In the genomic region with DNA sequence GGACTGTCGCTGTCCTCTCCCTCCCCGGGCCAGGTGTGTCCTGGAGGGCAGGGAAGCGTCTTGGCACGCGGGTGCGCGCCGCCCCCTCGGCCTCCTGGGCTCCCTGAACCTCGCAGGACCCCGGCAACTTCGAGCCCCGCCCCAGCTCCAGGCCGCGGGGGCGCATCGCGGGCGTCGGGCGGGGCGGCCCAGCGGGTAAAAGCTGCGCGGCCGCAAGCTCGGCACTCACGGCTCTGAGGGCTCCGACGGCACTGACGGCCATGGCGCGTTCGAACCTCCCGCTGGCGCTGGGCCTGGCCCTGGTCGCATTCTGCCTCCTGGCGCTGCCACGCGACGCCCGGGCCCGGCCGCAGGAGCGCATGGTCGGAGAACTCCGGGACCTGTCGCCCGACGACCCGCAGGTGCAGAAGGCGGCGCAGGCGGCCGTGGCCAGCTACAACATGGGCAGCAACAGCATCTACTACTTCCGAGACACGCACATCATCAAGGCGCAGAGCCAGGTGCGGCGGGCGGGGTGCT, we compare ENCODE assay signal across 12 cellular contexts. TPM values are rescaled to one million over a fixed set of nuclear protein-coding genes. Genes with fewer than 3 reads are reported as not detected.
DNase-seq lines count a peak whose midpoint lies in the region; ATAC-seq and TF ChIP-seq lines count a peak whose summit lies in the region.
"Had no signal": no experiment of that assay in that cellular context is flagged by ENCODE, and none has a peak within 500 bp of the region (broad histone marks: within the 10 kb centered on the region; RNA-seq: fewer than 3 reads in every experiment).

TSS of gene CST6 (plus strand) at position 224 of the 519 bp plus-strand sequence. CDS start at position 261, 37 bp downstream.

- no peak for TF ChIP-seq CTCF in natural killer cell (IDR thresholded peaks at IDR 0.05)

- no peak within 1 kb of the TSS for H2BK15ac ChIP-seq in mesendoderm (replicated peaks; ENCODE audit: low read depth)

- H3K27me3 ChIP-seq in mesendoderm (ENCODE audit: insufficient read depth, low read length, poor library complexity): no peaks in the 10 kb centered on the region
- H3K27me3 ChIP-seq: SJSA1 had no signal

- H3K56ac ChIP-seq in mesendoderm (ENCODE audit: low read length): peak within 1 kb of the TSS; percentile 63

- H3K4me3 Mint-ChIP-seq in natural killer cell: no peak within 1 kb of the TSS
- no peak within 1 kb of the TSS for H3K4me3 Mint-ChIP-seq in natural killer cell treated with Interleukin-12 subunit alpha and Interleukin-12 subunit beta and Interleukin-15 and Interleukin-18, amount 100 ng/mL, for 72 hours
- peak within 1 kb of the TSS; percentile 1 for H3K4me3 Mint-ChIP-seq in dendritic cell treated with granulocyte-macrophage colony-stimulating factor and Interleukin-4, amounts not matched to agents 40 ng/mL and 50 ng/mL, for 4 days
- no peak within 1 kb of the TSS for H3K4me3 Mint-ChIP-seq in activated CD8-positive, alpha-beta memory T cell treated with anti-CD3 and anti-CD28 coated beads, Interleukin-2, amount 10 ng/mL, durations not matched to agents 7 days and 5 days
- H3K4me3 Mint-ChIP-seq: stimulated activated effector memory CD8-positive, alpha-beta T cell treated with anti-CD3 and anti-CD28 coated beads, Interleukin-12 subunit alpha, Interleukin-12 subunit beta, amount 100 ng/mL, for 72 hours had no signal

- peak within 1 kb of the TSS; percentile 29 for H2AK5ac ChIP-seq in mesendoderm (ENCODE audit: low read length)

- H2BK120ac ChIP-seq in mesendoderm (ENCODE audit: low read depth, low read length): no peak within 1 kb of the TSS

- peaks cover 0 to 10% of the 10 kb centered on the region in 2 donors for H3K4me1 Mint-ChIP-seq in natural killer cell
- H3K4me1 Mint-ChIP-seq in natural killer cell treated with Interleukin-12 subunit alpha and Interleukin-12 subunit beta and Interleukin-15 and Interleukin-18, amount 100 ng/mL, for 72 hours (ENCODE audit: low read depth in 2 of 2): no peaks in the 10 kb centered on the region
- peaks cover 37% of the 10 kb centered on the region for H3K4me1 Mint-ChIP-seq in dendritic cell treated with granulocyte-macrophage colony-stimulating factor and Interleukin-4, amounts not matched to agents 40 ng/mL and 50 ng/mL, for 4 days (ENCODE audit: low read depth)
- H3K4me1 Mint-ChIP-seq in activated CD8-positive, alpha-beta memory T cell treated with anti-CD3 and anti-CD28 coated beads, Interleukin-2, amount 10 ng/mL, durations not matched to agents 7 days and 5 days: peaks cover 3% of the 10 kb centered on the region
- H3K4me1 Mint-ChIP-seq: stimulated activated effector memory CD8-positive, alpha-beta T cell treated with anti-CD3 and anti-CD28 coated beads, Interleukin-12 subunit alpha, Interleukin-12 subunit beta, amount 100 ng/mL, for 72 hours had no signal

- WGBS in mesendoderm (ENCODE audit: extremely low coverage, insufficient coverage, low lambda C conversion rate): no CpG with 5 or more reads among the region's 61 CpGs

- H3K9me3 Mint-ChIP-seq in natural killer cell: no peaks in the 10 kb centered on the region
- no peaks in the 10 kb centered on the region for H3K9me3 Mint-ChIP-seq in natural killer cell treated with Interleukin-12 subunit alpha and Interleukin-12 subunit beta and Interleukin-15 and Interleukin-18, amount 100 ng/mL, for 72 hours
- H3K9me3 Mint-ChIP-seq in dendritic cell treated with granulocyte-macrophage colony-stimulating factor and Interleukin-4, amounts not matched to agents 40 ng/mL and 50 ng/mL, for 4 days: no peaks in the 10 kb centered on the region
- no peaks in the 10 kb centered on the region for H3K9me3 Mint-ChIP-seq in activated CD8-positive, alpha-beta memory T cell treated with anti-CD3 and anti-CD28 coated beads, Interleukin-2, amount 10 ng/mL, durations not matched to agents 7 days and 5 days (ENCODE audit: low read depth)
- H3K9me3 Mint-ChIP-seq: stimulated activated effector memory CD8-positive, alpha-beta T cell treated with anti-CD3 and anti-CD28 coated beads, Interleukin-12 subunit alpha, Interleukin-12 subunit beta, amount 100 ng/mL, for 72 hours had no signal

- no peaks in the 10 kb centered on the region for H3K36me3 ChIP-seq in mesendoderm (ENCODE audit: control insufficient read depth, insufficient read depth, low read length)

- H3K36me3 Mint-ChIP-seq in natural killer cell: no peaks in the 10 kb centered on the region
- no peaks in the 10 kb centered on the region for H3K36me3 Mint-ChIP-seq in natural killer cell treated with Interleukin-12 subunit alpha and Interleukin-12 subunit beta and Interleukin-15 and Interleukin-18, amount 100 ng/mL, for 72 hours
- peaks cover 8% of the 10 kb centered on the region for H3K36me3 Mint-ChIP-seq in dendritic cell treated with granulocyte-macrophage colony-stimulating factor and Interleukin-4, amounts not matched to agents 40 ng/mL and 50 ng/mL, for 4 days (ENCODE audit: low read depth)
- H3K36me3 Mint-ChIP-seq in activated CD8-positive, alpha-beta memory T cell treated with anti-CD3 and anti-CD28 coated beads, Interleukin-2, amount 10 ng/mL, durations not matched to agents 7 days and 5 days: no peaks in the 10 kb centered on the region
- H3K36me3 Mint-ChIP-seq: stimulated activated effector memory CD8-positive, alpha-beta T cell treated with anti-CD3 and anti-CD28 coated beads, Interleukin-12 subunit alpha, Interleukin-12 subunit beta, amount 100 ng/mL, for 72 hours had no signal

- H3K4me2 ChIP-seq in mesendoderm (ENCODE audit: low read length): no peak within 1 kb of the TSS

- no peak within 1 kb of the TSS for H3K9ac ChIP-seq in mesendoderm (ENCODE audit: low read length)

- peaks cover 12% of the 10 kb centered on the region for H3K4me1 ChIP-seq in mesendoderm (ENCODE audit: control insufficient read depth, low read depth, low read length)

- H2BK5ac ChIP-seq in mesendoderm (ENCODE audit: low read length): no peak within 1 kb of the TSS

- no peak within 1 kb of the TSS for H4K8ac ChIP-seq in mesendoderm (ENCODE audit: low read depth, low read length)

- no peaks in the 10 kb centered on the region for H3K79me1 ChIP-seq in mesendoderm (ENCODE audit: low read length)

- no peak within 1 kb of the TSS for H3K18ac ChIP-seq in mesendoderm (ENCODE audit: low read length)

- H3K4ac ChIP-seq in mesendoderm (ENCODE audit: low read depth, low read length): no peak within 1 kb of the TSS

- no peak within 1 kb of the TSS for H3K4me3 ChIP-seq in mesendoderm (ENCODE audit: low read length)
- H3K4me3 ChIP-seq: SJSA1 had no signal

- H3K27me3 Mint-ChIP-seq in natural killer cell (ENCODE audit: low read depth in 2 of 2): peaks cover 4 to 7% of the 10 kb centered on the region in 2 donors
- H3K27me3 Mint-ChIP-seq in natural killer cell treated with Interleukin-12 subunit alpha and Interleukin-12 subunit beta and Interleukin-15 and Interleukin-18, amount 100 ng/mL, for 72 hours: peaks cover 4 to 6% of the 10 kb centered on the region in 2 donors
- peaks cover 30% of the 10 kb centered on the region for H3K27me3 Mint-ChIP-seq in dendritic cell treated with granulocyte-macrophage colony-stimulating factor and Interleukin-4, amounts not matched to agents 40 ng/mL and 50 ng/mL, for 4 days
- H3K27me3 Mint-ChIP-seq in activated CD8-positive, alpha-beta memory T cell treated with anti-CD3 and anti-CD28 coated beads, Interleukin-2, amount 10 ng/mL, durations not matched to agents 7 days and 5 days: peaks cover 34% of the 10 kb centered on the region

- no peak within 1 kb of the TSS for H3K23ac ChIP-seq in mesendoderm (ENCODE audit: low read length)

- no peaks in the 10 kb centered on the region for H3K79me2 ChIP-seq in mesendoderm (ENCODE audit: control insufficient read depth, insufficient read depth, low read length)

- H4K5ac ChIP-seq in mesendoderm (ENCODE audit: low read length): no peak within 1 kb of the TSS

- CTCF ChIA-PET in activated CD8-positive, alpha-beta memory T cell treated with anti-CD3 and anti-CD28 coated beads, Interleukin-2, amount 10 ng/mL, durations not matched to agents 7 days and 5 days (lab: Charles Lee): interaction anchor here (0.8 to 1.4 kb wide), 5 partner anchors 8 to 232 kb away, joined by 3 to 9 read pairs (median 4); partner anchors contain the start of genes BANF1 and EIF1AD

- intact Hi-C loops in natural killer cell (cut with micrococcal nuclease): no loop called here
- intact Hi-C loops in dendritic cell treated with granulocyte-macrophage colony-stimulating factor and Interleukin-4, amounts not matched to agents 40 ng/mL and 50 ng/mL, for 4 days (cut with micrococcal nuclease): no loop called here

- H3K27ac Mint-ChIP-seq in natural killer cell: no peak within 1 kb of the TSS
- H3K27ac Mint-ChIP-seq in natural killer cell treated with Interleukin-12 subunit alpha and Interleukin-12 subunit beta and Interleukin-15 and Interleukin-18, amount 100 ng/mL, for 72 hours: no peak within 1 kb of the TSS
- peak within 1 kb of the TSS; percentile 65 for H3K27ac Mint-ChIP-seq in dendritic cell treated with granulocyte-macrophage colony-stimulating factor and Interleukin-4, amounts not matched to agents 40 ng/mL and 50 ng/mL, for 4 days
- H3K27ac Mint-ChIP-seq in activated CD8-positive, alpha-beta memory T cell treated with anti-CD3 and anti-CD28 coated beads, Interleukin-2, amount 10 ng/mL, durations not matched to agents 7 days and 5 days: no peak within 1 kb of the TSS
- H3K27ac Mint-ChIP-seq: stimulated activated effector memory CD8-positive, alpha-beta T cell treated with anti-CD3 and anti-CD28 coated beads, Interleukin-12 subunit alpha, Interleukin-12 subunit beta, amount 100 ng/mL, for 72 hours had no signal

- DNase-seq in natural killer cell (no peak), mesendoderm (no peak), SIG-M5 (lab: John Stamatoyannopoulos, UW) (no peak)
- DNase-seq in natural killer cell treated with Interleukin-12 subunit alpha and Interleukin-12 subunit beta and Interleukin-15 and Interleukin-18, amount 100 ng/mL, for 72 hours (ENCODE audit: low spot score): no peak
- DNase-seq in activated CD8-positive, alpha-beta memory T cell treated with anti-CD3 and anti-CD28 coated beads, Interleukin-2, amount 10 ng/mL, durations not matched to agents 7 days and 5 days: no peak
- DNase-seq: activated CD4-positive, alpha-beta T cell treated with anti-CD3 and anti-CD28 coated beads, Interleukin-2, amount 50 U/mL, for 1 hour; C1 segment of cervical spinal cord had no signal

- H3K27ac ChIP-seq in mesendoderm (ENCODE audit: low read depth, low read length): no peak within 1 kb of the TSS
- H3K27ac ChIP-seq: SJSA1 had no signal

- ATAC-seq in natural killer cell (peak in 2 of 3 donors; percentile 38 to 54), HG02763 (IDR thresholded peaks at IDR 0.05; ENCODE audit: unreplicated experiment) (no peak), HG02798 (IDR thresholded peaks at IDR 0.05; ENCODE audit: poor library complexity, unreplicated experiment) (no peak)
- ATAC-seq in natural killer cell treated with Interleukin-12 subunit alpha and Interleukin-12 subunit beta and Interleukin-15 and Interleukin-18, amount 100 ng/mL, for 72 hours: no peak
- no peak for ATAC-seq in activated CD8-positive, alpha-beta memory T cell treated with anti-CD3 and anti-CD28 coated beads, Interleukin-2, amount 10 ng/mL, durations not matched to agents 7 days and 5 days
- ATAC-seq: stimulated activated effector memory CD8-positive, alpha-beta T cell treated with anti-CD3 and anti-CD28 coated beads, Interleukin-12 subunit alpha, Interleukin-12 subunit beta, amount 100 ng/mL, for 72 hours had no signal

RNA-seq across cellular contexts. Expression of gene CST6, which starts in this region (rescaled TPM):
- not detected for total RNA-seq in natural killer cell
- total RNA-seq in natural killer cell treated with Interleukin-12 subunit alpha and Interleukin-12 subunit beta and Interleukin-15 and Interleukin-18, amount 100 ng/mL, for 72 hours: under 1 TPM in 1 of 2 donors, not detected in 1; 0.52 TPM
- polyA plus RNA-seq in mesendoderm (2013, experiment 1 of 2): 0.88 TPM
- 0.88 TPM for polyA plus RNA-seq in mesendoderm (2013, experiment 2 of 2)
- total RNA-seq in activated CD8-positive, alpha-beta memory T cell treated with anti-CD3 and anti-CD28 coated beads, Interleukin-2, amount 10 ng/mL, durations not matched to agents 7 days and 5 days: not detected
- total RNA-seq: SJSA1 had no signal

Comparison
In these comparisons a context has a peak if more than half of its experiments do, and no peak if none do; other contexts are left out.
1. Peak in ATAC-seq in natural killer cell; RNA of the gene not detected or under 1 TPM.